20 cellular contexts compared by ENCODE assay signal in genomic region chr4:168139336-168139735, GRCh38.
DNase-seq lines count a peak whose midpoint lies in the region; ATAC-seq and TF ChIP-seq lines count a peak whose summit lies in the region.
"Had no signal": no experiment of that assay in that cellular context is flagged by ENCODE, and none has a peak within 500 bp of the region (broad histone marks: within the 10 kb centered on the region; RNA-seq: fewer than 3 reads in every experiment).

No MANE protein-coding gene starts in this region.

- no peaks in the 10 kb centered on the region for H3K36me3 Mint-ChIP-seq in nephron progenitor cell (ENCODE audit: low read depth)

- CTCF ChIA-PET in RWPE1 (lab: Yijun Ruan, JAX): no interaction called here

- POLR2A ChIA-PET in RWPE1 (lab: Yijun Ruan, JAX; ENCODE audit: low non-redundant PET): no interaction called here

- H3K27ac Mint-ChIP-seq in nephron progenitor cell: no peak overlapping the region
- H3K27ac Mint-ChIP-seq: nephron had no signal

- TF ChIP-seq CTCF in RWPE1 (conservative IDR thresholded peaks at IDR 0.05; ENCODE audit: low read depth) (no peak), nephron progenitor cell (IDR thresholded peaks at IDR 0.05) (no peak)

- no peaks in the 10 kb centered on the region for H3K36me3 ChIP-seq in HAP-1 (replicated peaks)
- H3K36me3 ChIP-seq: BLaER1 treated with 17β-estradiol and CSF1 and Interleukin-3, amounts not matched to agents 10 nM and 100 nM; tibial nerve had no signal

- no peak for ATAC-seq in HG03025 (IDR thresholded peaks at IDR 0.05; ENCODE audit: low FRiP score, unreplicated experiment)

- no peaks in the 10 kb centered on the region for H3K9me3 Mint-ChIP-seq in nephron progenitor cell
- H3K9me3 Mint-ChIP-seq: nephron had no signal

- no peaks in the 10 kb centered on the region for H3K4me1 Mint-ChIP-seq in nephron progenitor cell
- H3K4me1 Mint-ChIP-seq: nephron had no signal

- in situ Hi-C loops in HAP-1 (cut with MboI; ENCODE audit: low sequenced_read_pairs): no loop called here

- H3K27ac ChIP-seq in RWPE1 (no peak overlapping the region), epithelial cell of prostate (peak overlapping the region; percentile 44)
- H3K27ac ChIP-seq: BLaER1 treated with 17β-estradiol and CSF1 and Interleukin-3, amounts not matched to agents 10 nM and 100 nM; coronary artery; hepatocyte; tibial nerve had no signal

- peaks cover 9% of the 10 kb centered on the region for H3K4me1 ChIP-seq in HAP-1
- H3K4me1 ChIP-seq: tibial nerve had no signal

- peaks cover 3% of the 10 kb centered on the region for H3K27me3 Mint-ChIP-seq in nephron progenitor cell (ENCODE audit: low read depth, poor library complexity)

- H3K4me3 Mint-ChIP-seq in nephron progenitor cell: no peak overlapping the region
- H3K4me3 Mint-ChIP-seq: nephron had no signal

- H3K4me3 ChIP-seq in HAP-1 (no peak overlapping the region), skeletal muscle cell (ENCODE audit: low read depth, low read length) (no peak overlapping the region)
- H3K4me3 ChIP-seq: BLaER1 treated with 17β-estradiol and CSF1 and Interleukin-3, amounts not matched to agents 10 nM and 100 nM; coronary artery; hepatocyte; tibial nerve had no signal

- H3K9me3 ChIP-seq in HAP-1: no peaks in the 10 kb centered on the region
- H3K9me3 ChIP-seq: tibial nerve had no signal

- no peaks in the 10 kb centered on the region for H3K27me3 ChIP-seq in HAP-1 (ENCODE audit: low read depth)
- H3K27me3 ChIP-seq: BLaER1 treated with 17β-estradiol and CSF1 and Interleukin-3, amounts not matched to agents 10 nM and 100 nM; hepatocyte; tibial nerve had no signal

- DNase-seq in HAP-1 (ENCODE audit: low spot score in 2 of 2) (peak; percentile 26 to 34), RWPE1 (ENCODE audit: low spot score) (peak; percentile 20), epithelial cell of prostate (ENCODE audit: low read depth, low spot score) (no peak), skeletal muscle cell (ENCODE audit: low read depth) (peak; percentile 69), nucleus accumbens (lab: John Stamatoyannopoulos, UW) (no peak), nephron progenitor cell (no peak), NCI-H146 (lab: John Stamatoyannopoulos, UW) (no peak)
- DNase-seq: activated CD4-positive, CD25-positive, alpha-beta regulatory T cell treated with anti-CD3 and anti-CD28 coated beads, Interleukin-2, amount 50 U/mL, for 72 hours; activated effector memory CD4-positive, alpha-beta T cell treated with anti-CD3 and anti-CD28 coated beads, Interleukin-2, amount 50 U/mL, for 16 hours; DMS 273 treated with DMSO at 0.1 percent for 48 hours; NCI-H1930; NCI-H524 treated with DMSO at 0.1 percent for 48 hours; SIG-M5; stimulated activated naive CD4-positive, alpha-beta T cell had no signal

Comparison
In these comparisons a context has a peak if more than half of its experiments do, and no peak if none do; other contexts are left out.
1. DNase-seq: peak in HAP-1 (2 of 2), RWPE1 (single experiment) and skeletal muscle cell (single experiment); none in epithelial cell of prostate (single experiment), nucleus accumbens (0 of 56), nephron progenitor cell (single experiment) and NCI-H146 (single experiment).